ENCODE assay signal across 8 cellular contexts in genomic region chr14:20477211-20477876, GRCh38. TPM values are rescaled to one million over a fixed set of nuclear protein-coding genes. Genes with fewer than 3 reads are reported as not detected.
DNase-seq lines count a peak whose midpoint lies in the region; ATAC-seq and TF ChIP-seq lines count a peak whose summit lies in the region.

No MANE protein-coding gene starts in this region.

- BruUV-seq in Calu3 (replicated peaks; lab: Mats Ljungman, UMichigan): no TSS peak

- ATAC-seq in HG03039 (IDR thresholded peaks at IDR 0.05; ENCODE audit: unreplicated experiment) (no peak), GM19452 (IDR thresholded peaks at IDR 0.05; ENCODE audit: unreplicated experiment) (no peak)

- peak overlapping the region; percentile 37 for H3K27ac Mint-ChIP-seq in Calu3 (ENCODE audit: unreplicated experiment)

- peaks cover 61% of the 10 kb centered on the region for H3K36me3 Mint-ChIP-seq in Calu3 (ENCODE audit: insufficient read depth, unreplicated experiment)

- CTCF ChIA-PET in Calu3 (lab: Charles Lee): no interaction called here

- H3K4me3 Mint-ChIP-seq in Calu3 (ENCODE audit: low read depth, unreplicated experiment): no peak overlapping the region

- intact Hi-C loops in Calu3 (cut with micrococcal nuclease; ENCODE audit: unreplicated experiment): no loop called here

- H3K27me3 Mint-ChIP-seq in Calu3 (ENCODE audit: unreplicated experiment): no peaks in the 10 kb centered on the region

- no peak overlapping the region for H3K4me3 ChIP-seq in astrocyte of the spinal cord (ENCODE audit: low read depth, low read length)

- peaks cover 21% of the 10 kb centered on the region for H3K4me1 Mint-ChIP-seq in Calu3 (ENCODE audit: low read depth, unreplicated experiment)

- TF ChIP-seq CTCF in Calu3 (IDR thresholded peaks at IDR 0.05; ENCODE audit: unreplicated experiment) (no peak), astrocyte of the spinal cord (IDR thresholded peaks at IDR 0.05; ENCODE audit: low read depth, low read length) (no peak)

- in situ Hi-C loops in astrocyte of the spinal cord (cut with HindIII; ENCODE audit: low sequenced_read_pairs): no loop called here

- DNase-seq in Calu3 (no peak), NCI-H226 (peak; percentile 97), astrocyte of the spinal cord (ENCODE audit: low read depth, low spot score) (peak; percentile 58), lung microvascular endothelial cell (ENCODE audit: low read depth in 2 of 2) (peak; percentile 46 to 48), NCI-H2081 treated with DMSO at 0.1 percent for 48 hours (lab: John Stamatoyannopoulos, UW) (no peak), HCEC 1CT (no peak)

- H3K9me3 Mint-ChIP-seq in Calu3 (ENCODE audit: low read depth, unreplicated experiment): no peaks in the 10 kb centered on the region

RNA-seq across cellular contexts. Expression of gene PNP, which starts 8.1 kb away (rescaled TPM):
- total RNA-seq in Calu3 (2022) (81.3 and 94.9 TPM in 2 replicates), lung microvascular endothelial cell (193 and 227 TPM in 2 replicates)

RNA-seq across cellular contexts. Expression of gene PIP4P1, which starts 16.1 kb away (rescaled TPM):
- total RNA-seq in Calu3 (2022) (27.0 and 33.8 TPM in 2 replicates), lung microvascular endothelial cell (18.7 and 23.4 TPM in 2 replicates)

RNA-seq across cellular contexts. Expression of gene APEX1, which starts 22.3 kb away (rescaled TPM):
- total RNA-seq in Calu3 (2022) (205 TPM in 2 replicates), lung microvascular endothelial cell (61.1 and 73.4 TPM in 2 replicates)

RNA-seq across cellular contexts. Expression of gene OSGEP, which starts 22.7 kb away (rescaled TPM):
- 46.2 and 54.3 TPM in 2 replicates for total RNA-seq in Calu3 (2022)
- total RNA-seq in lung microvascular endothelial cell: 47.3 and 48.0 TPM in 2 replicates

RNA-seq across cellular contexts. Expression of gene RNASE10, which starts 28.0 kb away (rescaled TPM):
- total RNA-seq in Calu3 (2022): 0.54 and 0.61 TPM in 2 replicates
- total RNA-seq in lung microvascular endothelial cell: not detected in 2 replicates

Comparison
In these comparisons a context has a peak if more than half of its experiments do, and no peak if none do; other contexts are left out.
1. DNase-seq: peak in NCI-H226 (single experiment), astrocyte of the spinal cord (single experiment) and lung microvascular endothelial cell (2 of 2); none in Calu3 (single experiment), NCI-H2081 treated with DMSO at 0.1 percent for 48 hours (single experiment) and HCEC 1CT (single experiment).